ENCODE assay signal across 20 cellular contexts in the genomic region with DNA sequence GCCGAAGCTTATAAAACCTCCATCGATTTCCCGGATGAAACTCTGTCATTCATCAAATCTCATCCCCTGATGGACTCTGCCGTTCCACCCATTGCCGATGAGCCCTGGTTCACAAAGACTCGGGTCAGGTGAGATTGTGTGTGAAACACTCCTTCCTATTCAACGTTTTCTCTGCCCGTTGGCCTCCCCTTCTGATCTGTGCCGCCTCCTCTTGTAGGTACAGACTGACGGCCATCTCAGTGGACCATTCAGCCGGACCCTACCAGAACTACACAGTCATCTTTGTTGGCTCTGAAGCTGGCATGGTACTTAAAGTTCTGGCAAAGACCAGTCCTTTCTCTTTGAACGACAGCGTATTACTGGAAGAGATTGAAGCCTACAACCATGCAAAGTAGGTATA. TPM values are rescaled to one million over a fixed set of nuclear protein-coding genes. Genes with fewer than 3 reads are reported as not detected.
"Had no signal": no experiment of that assay in that cellular context is flagged by ENCODE, and none has a peak within 500 bp of the region (broad histone marks: within the 10 kb centered on the region; RNA-seq: fewer than 3 reads in every experiment).

No MANE protein-coding gene starts in this region.

- DNase-seq: KBM-7, MV-4-11, NCI-H1048, NCI-H1105, NCI-H1417, NCI-H1436 treated with DMSO at 0.1 percent for 48 hours, NCI-H1694, NCI-H187 treated with DMSO at 0.1 percent for 48 hours, NCI-H2029 treated with DMSO at 0.1 percent for 48 hours, NCI-H2171 treated with DMSO at 0.1 percent for 48 hours, NCI-H2227 treated with DMSO at 0.1 percent for 48 hours, NCI-H524, NCI-H526 treated with DMSO at 0.1 percent for 48 hours, NCI-H748 treated with DMSO at 0.1 percent for 48 hours, Right ventricle myocardium superior, RPMI8226, SIG-M5 had no signal

- H3K27ac ChIP-seq: SJSA1, SK-N-MC had no signal

RNA-seq across cellular contexts. Expression of a gene that starts 47.4 kb away (rescaled TPM):
- total RNA-seq: HT-29 had no signal
